35 cellular contexts compared by ENCODE assay signal in the genomic region with DNA sequence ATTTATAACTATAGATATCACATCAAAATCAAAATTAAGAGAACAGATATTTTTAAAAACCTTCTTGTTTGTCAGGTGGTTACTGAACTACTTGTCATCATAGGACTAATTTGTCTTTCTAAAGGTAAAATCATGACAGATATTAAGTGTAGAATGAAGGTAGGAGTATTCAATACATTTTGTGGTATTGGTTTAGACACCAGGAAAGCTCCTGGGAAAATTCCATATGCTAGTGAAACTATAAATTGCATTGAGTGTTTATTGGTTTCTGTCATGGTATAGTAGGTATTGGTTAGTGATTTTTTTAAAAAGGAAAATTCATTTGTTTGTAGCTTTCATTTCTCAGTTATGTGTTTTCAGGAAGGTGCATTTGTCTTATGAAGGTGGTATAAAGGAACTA.
"Had no signal": no experiment of that assay in that cellular context is flagged by ENCODE, and none has a peak within 500 bp of the region (broad histone marks: within the 10 kb centered on the region; RNA-seq: fewer than 3 reads in every experiment).

No MANE protein-coding gene starts in this region.

- H3K27me3 ChIP-seq: MG63 had no signal

- DNase-seq: Karpas-422, MG63, MM.1S, MV-4-11, NCI-H1048, NCI-H1092, NCI-H1092 treated with DMSO at 0.1 percent for 48 hours, NCI-H1105, NCI-H1105 treated with DMSO at 0.1 percent for 48 hours, NCI-H1417, NCI-H1417 treated with DMSO at 0.1 percent for 48 hours, NCI-H1436, NCI-H1436 treated with DMSO at 0.1 percent for 48 hours, NCI-H146, NCI-H1694, NCI-H1694 treated with DMSO at 0.1 percent for 48 hours, NCI-H187, NCI-H187 treated with DMSO at 0.1 percent for 48 hours, NCI-H1930, NCI-H2029, NCI-H2029 treated with DMSO at 0.1 percent for 48 hours, NCI-H2081, NCI-H2081 treated with DMSO at 0.1 percent for 48 hours, NCI-H2107, NCI-H2171, NCI-H2171 treated with DMSO at 0.1 percent for 48 hours, NCI-H2227 treated with DMSO at 0.1 percent for 48 hours, NCI-H226, NCI-H345, NCI-H446, NCI-H446 treated with DMSO at 0.1 percent for 48 hours, NCI-H510A, NCI-H510A treated with DMSO at 0.1 percent for 48 hours, NCI-H524, NCI-H524 treated with DMSO at 0.1 percent for 48 hours had no signal

- H3K9me3 ChIP-seq: MG63 had no signal

- H3K4me3 ChIP-seq: MG63 had no signal

- H3K36me3 ChIP-seq: MG63 had no signal
